Comparison of ENCODE assay signal across 14 cellular contexts in the genomic region with DNA sequence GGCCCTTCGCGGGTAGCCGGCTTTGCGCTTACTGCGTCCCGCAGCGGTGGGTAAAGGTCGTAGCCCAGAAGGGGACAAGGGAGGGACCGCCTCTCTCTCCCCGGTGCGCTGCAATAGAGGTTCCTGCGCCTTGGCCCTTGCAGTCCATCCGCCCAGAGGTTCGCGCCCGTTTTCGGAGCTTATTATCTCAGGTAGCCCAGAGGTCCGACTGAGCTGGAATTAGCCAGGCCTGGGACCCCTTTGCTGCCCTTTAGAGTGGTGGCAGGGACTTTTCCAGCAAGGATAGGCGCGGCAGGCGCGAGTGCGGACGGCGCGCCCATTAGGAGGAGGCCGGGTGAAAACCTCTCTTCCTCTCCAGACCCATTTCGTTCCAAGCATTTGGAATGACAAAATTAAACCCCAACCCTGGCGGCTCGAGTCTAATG. TPM values are rescaled to one million over a fixed set of nuclear protein-coding genes. Genes with fewer than 3 reads are reported as not detected.
DNase-seq lines count a peak whose midpoint lies in the region; ATAC-seq and TF ChIP-seq lines count a peak whose summit lies in the region.
"Had no signal": no experiment of that assay in that cellular context is flagged by ENCODE, and none has a peak within 500 bp of the region (broad histone marks: within the 10 kb centered on the region; RNA-seq: fewer than 3 reads in every experiment).

No MANE protein-coding gene starts in this region.

- H3K4me3 ChIP-seq in Caco-2 (ENCODE audit: low read depth, low read length) (peak overlapping the region; percentile 42), hepatocyte (no peak overlapping the region)
- H3K4me3 ChIP-seq: HAP-1, K562 had no signal

- TF ChIP-seq CTCF in Caco-2 (IDR thresholded peaks at IDR 0.05; ENCODE audit: insufficient read depth in 1 of 2, low read depth in 1 of 2, low read length in 1 of 2, severe bottlenecking in 1 of 2, unreplicated experiment in 1 of 2) (no peak), hepatocyte (IDR thresholded peaks at IDR 0.05; ENCODE audit: poor library complexity) (no peak), osteocyte (IDR thresholded peaks at IDR 0.05) (no peak)

- H3K9me3 Mint-ChIP-seq in Caco-2 (ENCODE audit: unreplicated experiment) (no peaks in the 10 kb centered on the region), osteocyte (ENCODE audit: unreplicated experiment) (no peaks in the 10 kb centered on the region)

- H3K4me3 Mint-ChIP-seq in Caco-2 (ENCODE audit: unreplicated experiment) (peak overlapping the region; percentile 76), osteocyte (ENCODE audit: unreplicated experiment) (peak overlapping the region; percentile 26)

- H2AFZ ChIP-seq in hepatocyte, result peak overlapping the region; percentile 40

- H3K27me3 ChIP-seq in Caco-2 (replicated peaks; ENCODE audit: control insufficient read depth, insufficient read depth, low read length) (peaks cover 18% of the 10 kb centered on the region), hepatocyte (peaks cover 98% of the 10 kb centered on the region)

- H3K79me2 ChIP-seq in hepatocyte, result no peaks in the 10 kb centered on the region

- H3K27me3 Mint-ChIP-seq in Caco-2 (ENCODE audit: insufficient read depth, unreplicated experiment), result peaks cover 34% of the 10 kb centered on the region
- peaks cover 82% of the 10 kb centered on the region for H3K27me3 Mint-ChIP-seq in osteocyte (ENCODE audit: unreplicated experiment)

- WGBS in hepatocyte (ENCODE audit: low lambda C conversion rate, missing lambda C conversion rate), result 2% methylated on average over 30 of the region's 30 CpGs

- H3K27ac ChIP-seq in hepatocyte, result no peak overlapping the region
- H3K27ac ChIP-seq: Peyer's patch had no signal

- H3K27ac Mint-ChIP-seq in Caco-2 (ENCODE audit: unreplicated experiment), result no peak overlapping the region
- H3K27ac Mint-ChIP-seq in osteocyte (ENCODE audit: unreplicated experiment), result no peak overlapping the region

- no peaks in the 10 kb centered on the region for H4K20me1 ChIP-seq in hepatocyte (ENCODE audit: insufficient read depth, poor library complexity, severe bottlenecking)

- POLR2A ChIA-PET in Caco-2 (lab: Charles Lee), result no interaction called here

- DNase-seq in Caco-2 (peak in 1 of 2 experiments; percentile 43), NCI-H526 treated with DMSO at 0.1 percent for 48 hours (lab: John Stamatoyannopoulos, UW) (peak; percentile 40), hepatocyte (ENCODE audit: low spot score) (no peak), osteocyte (ENCODE audit: extremely low spot score, unreplicated experiment) (no peak), NCI-H748 (lab: John Stamatoyannopoulos, UW; ENCODE audit: unreplicated experiment) (no peak), HuH-7.5 (ENCODE audit: low spot score) (no peak), SHP77 (lab: John Stamatoyannopoulos, UW) (no peak)
- DNase-seq: activated gamma-delta T cell treated with Interleukin-2 at 50 U/mL for 16 hours, C1 segment of cervical spinal cord, NCI-H2171 treated with DMSO at 0.1 percent for 48 hours had no signal

- H3K36me3 ChIP-seq in Caco-2 (ENCODE audit: control insufficient read depth, insufficient read depth, low read length) (no peaks in the 10 kb centered on the region), hepatocyte (replicated peaks; ENCODE audit: insufficient read depth, low read depth) (no peaks in the 10 kb centered on the region)
- H3K36me3 ChIP-seq: HAP-1, Peyer's patch had no signal

- BruUV-seq in Caco-2 (replicated peaks; lab: Mats Ljungman, UMichigan), result no TSS peak

- CTCF ChIA-PET in Caco-2 (lab: Charles Lee), result interaction anchor here (1.1 kb wide), 1 partner anchor 47 kb away, joined by 4 read pairs; no protein-coding TSS in a partner anchor

- H3K4me1 ChIP-seq in Caco-2, result peaks cover 6% of the 10 kb centered on the region; the same call in 1 of the 2 replicates
- H3K4me1 ChIP-seq in hepatocyte (ENCODE audit: insufficient read depth), result peaks cover 25% of the 10 kb centered on the region

- H3K4me1 Mint-ChIP-seq in Caco-2 (ENCODE audit: low read depth, unreplicated experiment) (peaks cover 7% of the 10 kb centered on the region), osteocyte (ENCODE audit: unreplicated experiment) (peaks cover 37% of the 10 kb centered on the region)

- H3K9me2 ChIP-seq in hepatocyte (replicated peaks; ENCODE audit: insufficient read depth), result no peaks in the 10 kb centered on the region

- H3K36me3 Mint-ChIP-seq in Caco-2 (ENCODE audit: insufficient read depth, unreplicated experiment), result no peaks in the 10 kb centered on the region
- H3K36me3 Mint-ChIP-seq in osteocyte (ENCODE audit: unreplicated experiment), result no peaks in the 10 kb centered on the region

- peak overlapping the region; percentile 79 for H3K4me2 ChIP-seq in hepatocyte

- no peaks in the 10 kb centered on the region for H3K9me3 ChIP-seq in Caco-2
- no peaks in the 10 kb centered on the region for H3K9me3 ChIP-seq in hepatocyte (ENCODE audit: low read depth)
- H3K9me3 ChIP-seq: HAP-1, Peyer's patch had no signal

- intact Hi-C loops in Caco-2 (cut with micrococcal nuclease; ENCODE audit: unreplicated experiment), result no loop called here

- no peak for ATAC-seq in HG02588 (IDR thresholded peaks at IDR 0.05; ENCODE audit: unreplicated experiment)
- ATAC-seq: K562 had no signal

RNA-seq across cellular contexts. Expression of a gene that starts 5.0 kb away (rescaled TPM):
- total RNA-seq in Caco-2 (2022) (0.16 and 0.19 TPM in 2 replicates), hepatocyte (0.03 TPM in 1 of 2 replicates, not detected in the other), osteocyte (0.70 and 0.78 TPM in 2 replicates)
- polyA plus RNA-seq in hepatocyte, result 0.28 and 0.49 TPM in 2 replicates
